ENCODE assay signal across 1 cellular context in the genomic region with DNA sequence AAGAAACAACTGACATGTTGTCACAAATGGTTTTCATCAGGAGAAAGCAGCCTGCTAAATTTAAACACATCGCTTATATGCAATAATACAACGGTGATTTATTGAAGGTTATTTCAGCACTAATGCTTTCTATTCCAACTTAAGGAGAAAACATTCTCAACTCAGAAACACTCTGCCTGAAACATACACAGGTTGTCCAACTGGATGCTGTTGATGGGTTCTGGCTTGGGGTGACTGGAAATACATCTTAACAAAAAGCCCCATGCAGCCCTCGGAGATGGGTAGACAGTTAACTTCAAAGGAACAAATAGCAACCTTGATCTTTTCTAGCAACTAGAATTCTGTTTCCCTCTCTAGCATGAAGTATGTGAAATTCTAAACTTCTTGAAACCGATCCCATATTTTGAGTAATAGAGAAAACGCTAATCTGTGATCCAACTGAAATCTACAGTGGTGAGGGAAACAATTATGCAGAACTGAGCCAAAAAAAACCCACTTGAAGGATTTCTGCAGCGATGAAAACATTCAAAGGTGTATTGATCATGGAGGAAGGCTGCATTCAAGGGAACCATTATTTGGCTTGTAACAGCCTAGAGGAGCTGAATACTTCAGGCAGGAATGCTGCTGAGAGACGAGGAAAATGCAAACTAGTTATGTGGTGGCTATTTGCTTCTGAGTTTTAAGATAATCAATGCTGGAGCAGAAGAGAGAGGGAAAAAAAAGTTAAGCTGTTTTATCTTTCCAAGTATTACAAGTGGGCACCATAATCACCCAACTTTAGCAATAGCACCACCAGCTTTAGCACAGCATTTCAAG.
TF ChIP-seq lines count a peak whose summit lies in the region.

No MANE protein-coding gene starts in this region.

TF ChIP-seq in SK-N-SH, 30 proteins besides CTCF, POLR2A, EP300 and RAD21 (continued from another document):
- TF ChIP-seq, protein P1, sequence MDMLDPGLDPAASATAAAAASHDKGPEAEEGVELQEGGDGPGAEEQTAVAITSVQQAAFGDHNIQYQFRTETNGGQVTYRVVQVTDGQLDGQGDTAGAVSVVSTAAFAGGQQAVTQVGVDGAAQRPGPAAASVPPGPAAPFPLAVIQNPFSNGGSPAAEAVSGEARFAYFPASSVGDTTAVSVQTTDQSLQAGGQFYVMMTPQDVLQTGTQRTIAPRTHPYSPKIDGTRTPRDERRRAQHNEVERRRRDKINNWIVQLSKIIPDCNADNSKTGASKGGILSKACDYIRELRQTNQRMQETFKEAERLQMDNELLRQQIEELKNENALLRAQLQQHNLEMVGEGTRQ (IDR thresholded peaks at IDR 0.05; ENCODE audit: borderline replicate concordance, low read depth, low read length), result no peak
- TF ChIP-seq, protein P2, sequence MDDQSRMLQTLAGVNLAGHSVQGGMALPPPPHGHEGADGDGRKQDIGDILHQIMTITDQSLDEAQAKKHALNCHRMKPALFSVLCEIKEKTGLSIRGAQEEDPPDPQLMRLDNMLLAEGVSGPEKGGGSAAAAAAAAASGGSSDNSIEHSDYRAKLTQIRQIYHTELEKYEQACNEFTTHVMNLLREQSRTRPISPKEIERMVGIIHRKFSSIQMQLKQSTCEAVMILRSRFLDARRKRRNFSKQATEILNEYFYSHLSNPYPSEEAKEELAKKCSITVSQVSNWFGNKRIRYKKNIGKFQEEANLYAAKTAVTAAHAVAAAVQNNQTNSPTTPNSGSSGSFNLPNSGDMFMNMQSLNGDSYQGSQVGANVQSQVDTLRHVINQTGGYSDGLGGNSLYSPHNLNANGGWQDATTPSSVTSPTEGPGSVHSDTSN (IDR thresholded peaks at IDR 0.05), result no peak
- TF ChIP-seq FOXM1 (IDR thresholded peaks at IDR 0.05; ENCODE audit: low read depth) (no peak), CHD2 (IDR thresholded peaks at IDR 0.05; ENCODE audit: low read length, partially characterized antibody) (no peak), POLR2AphosphoS5 (IDR thresholded peaks at IDR 0.05; ENCODE audit: low read depth, low read length) (no peak), EZH2phosphoT487 (IDR thresholded peaks at IDR 0.05; ENCODE audit: borderline replicate concordance, low read depth) (no peak), GATA2 (CRISPR knock-in tag; IDR thresholded peaks at IDR 0.05) (no peak), TAF1 (IDR thresholded peaks at IDR 0.05; ENCODE audit: borderline replicate concordance, low read depth, low read length) (no peak), SMC3 (IDR thresholded peaks at IDR 0.05; ENCODE audit: low read depth, low read length) (no peak), NFIC (IDR thresholded peaks at IDR 0.05; ENCODE audit: borderline replicate concordance) (peak; percentile 74), RXRA (IDR thresholded peaks at IDR 0.05; ENCODE audit: borderline replicate concordance, low read depth) (no peak)
- TF ChIP-seq, protein P3, sequence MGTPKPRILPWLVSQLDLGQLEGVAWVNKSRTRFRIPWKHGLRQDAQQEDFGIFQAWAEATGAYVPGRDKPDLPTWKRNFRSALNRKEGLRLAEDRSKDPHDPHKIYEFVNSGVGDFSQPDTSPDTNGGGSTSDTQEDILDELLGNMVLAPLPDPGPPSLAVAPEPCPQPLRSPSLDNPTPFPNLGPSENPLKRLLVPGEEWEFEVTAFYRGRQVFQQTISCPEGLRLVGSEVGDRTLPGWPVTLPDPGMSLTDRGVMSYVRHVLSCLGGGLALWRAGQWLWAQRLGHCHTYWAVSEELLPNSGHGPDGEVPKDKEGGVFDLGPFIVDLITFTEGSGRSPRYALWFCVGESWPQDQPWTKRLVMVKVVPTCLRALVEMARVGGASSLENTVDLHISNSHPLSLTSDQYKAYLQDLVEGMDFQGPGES (IDR thresholded peaks at IDR 0.05; ENCODE audit: low read depth, low read length), result no peak
- TF ChIP-seq, protein P4, sequence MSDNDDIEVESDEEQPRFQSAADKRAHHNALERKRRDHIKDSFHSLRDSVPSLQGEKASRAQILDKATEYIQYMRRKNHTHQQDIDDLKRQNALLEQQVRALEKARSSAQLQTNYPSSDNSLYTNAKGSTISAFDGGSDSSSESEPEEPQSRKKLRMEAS (IDR thresholded peaks at IDR 0.05; ENCODE audit: low read depth), result no peak
- TF ChIP-seq, protein P5, sequence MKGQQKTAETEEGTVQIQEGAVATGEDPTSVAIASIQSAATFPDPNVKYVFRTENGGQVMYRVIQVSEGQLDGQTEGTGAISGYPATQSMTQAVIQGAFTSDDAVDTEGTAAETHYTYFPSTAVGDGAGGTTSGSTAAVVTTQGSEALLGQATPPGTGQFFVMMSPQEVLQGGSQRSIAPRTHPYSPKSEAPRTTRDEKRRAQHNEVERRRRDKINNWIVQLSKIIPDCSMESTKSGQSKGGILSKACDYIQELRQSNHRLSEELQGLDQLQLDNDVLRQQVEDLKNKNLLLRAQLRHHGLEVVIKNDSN (IDR thresholded peaks at IDR 0.05; ENCODE audit: borderline replicate concordance, low read depth), result no peak
